Comparison of ENCODE assay signal across 11 cellular contexts in genomic region chr5:8842906-8843590, GRCh38.
A peak's percentile ranks its signal among the peaks of the same experiment; 100 is the strongest.
DNase-seq lines count a peak whose midpoint lies in the region; TF ChIP-seq lines count a peak whose summit lies in the region.
"Had no signal": no experiment of that assay in that cellular context is flagged by ENCODE, and none has a peak within 500 bp of the region (broad histone marks: within the 10 kb centered on the region; RNA-seq: fewer than 3 reads in every experiment).

No MANE protein-coding gene starts in this region.

- POLR2A ChIA-PET in PC-9 (lab: Charles Lee; ENCODE audit: unreplicated experiment), result no interaction called here

- no peaks in the 10 kb centered on the region for H3K27me3 ChIP-seq in PC-9 (ENCODE audit: insufficient read depth, low read depth)

- in situ Hi-C loops in G401 (cut with HindIII; ENCODE audit: low sequenced_read_pairs), result no loop called here

- H3K4me3 ChIP-seq in PC-9, result no peak overlapping the region
- H3K4me3 ChIP-seq in fibroblast of villous mesenchyme (ENCODE audit: low read depth, low read length), result no peak overlapping the region
- H3K4me3 ChIP-seq: psoas muscle had no signal

- BruUV-seq in PC-9 (replicated peaks; lab: Mats Ljungman, UMichigan), result no TSS peak

- TF ChIP-seq CTCF in PC-9 (conservative IDR thresholded peaks at IDR 0.05) (peak; percentile 60; the same call in 1 of the 2 replicates), fibroblast of villous mesenchyme (IDR thresholded peaks at IDR 0.05; ENCODE audit: insufficient read depth, low read depth, low read length) (peak; percentile 77)

- H4K20me1 ChIP-seq in PC-9 (ENCODE audit: insufficient read depth), result no peaks in the 10 kb centered on the region

- no peaks in the 10 kb centered on the region for H3K36me3 ChIP-seq in PC-9 (ENCODE audit: low read depth)

- CTCF ChIA-PET in PC-9 (lab: Charles Lee), result no interaction called here

- no peaks in the 10 kb centered on the region for H3K4me1 ChIP-seq in PC-9 (replicated peaks; ENCODE audit: insufficient read depth)
- H3K4me1 ChIP-seq: psoas muscle had no signal

- H3K79me2 ChIP-seq in PC-9 (ENCODE audit: low read depth), result no peaks in the 10 kb centered on the region

- no peak overlapping the region for H2AFZ ChIP-seq in PC-9

- intact Hi-C loops in PC-9 (cut with micrococcal nuclease; ENCODE audit: unreplicated experiment), result no loop called here

- no peak overlapping the region for H3K27ac ChIP-seq in PC-9
- H3K27ac ChIP-seq: psoas muscle had no signal

- H3K9me2 ChIP-seq in PC-9 (ENCODE audit: insufficient read depth), result no peaks in the 10 kb centered on the region

- H3F3A ChIP-seq in PC-9 (ENCODE audit: insufficient read depth, low read depth), result no peaks in the 10 kb centered on the region

- no peaks in the 10 kb centered on the region for H3K9me3 ChIP-seq in PC-9 (ENCODE audit: insufficient read depth, low read depth)
- H3K9me3 ChIP-seq: psoas muscle had no signal

- DNase-seq in GOT3 (lab: John Stamatoyannopoulos, UW) (peak; percentile 20), PC-9 (no peak), fibroblast of villous mesenchyme (ENCODE audit: low read depth) (peak; percentile 82), putamen (ENCODE audit: low spot score) (peak; percentile 67), G401 (ENCODE audit: low spot score) (no peak), NOMO-1 treated with dmso at 0.1 percent for 144 hours (lab: John Stamatoyannopoulos, UW; ENCODE audit: unreplicated experiment) (no peak)
- DNase-seq in activated naive CD4-positive, alpha-beta T cell treated with anti-CD3 and anti-CD28 coated beads, Interleukin-2, amount 50 U/mL, for 16 hours, result no peak
- no peak for DNase-seq in activated CD4-positive, CD25-positive, alpha-beta regulatory T cell (lab: John Stamatoyannopoulos, UW)
- DNase-seq: cortex of kidney, trophoblast cell had no signal

- H3K4me2 ChIP-seq in PC-9, result no peak overlapping the region

Comparison
In these comparisons a context has a peak if more than half of its experiments do, and no peak if none do; other contexts are left out.
1. DNase-seq: peak in GOT3 (single experiment), fibroblast of villous mesenchyme (single experiment) and putamen (single experiment); none in PC-9 (0 of 2), activated naive CD4-positive, alpha-beta T cell treated with anti-CD3 and anti-CD28 coated beads, Interleukin-2, amount 50 U/mL, for 16 hours (single experiment), activated CD4-positive, CD25-positive, alpha-beta regulatory T cell (0 of 4), G401 (single experiment) and NOMO-1 treated with dmso at 0.1 percent for 144 hours (single experiment).